ENCODE assay signal across 1 cellular context in genomic region chr19:18910010-18910409, GRCh38.
TF ChIP-seq lines count a peak whose summit lies in the region.

No MANE protein-coding gene starts in this region.

TF ChIP-seq in HepG2, 621 proteins besides CTCF, POLR2A, EP300 and RAD21:
- TF ChIP-seq AGO2 (optimal IDR thresholded peaks at IDR 0.05; ENCODE audit: low read depth, low read length) (peak; percentile 52), ZNF460 (CRISPR knock-in tag; IDR thresholded peaks at IDR 0.05; ENCODE audit: borderline replicate concordance) (no peak), RBFOX2 (IDR thresholded peaks at IDR 0.05; ENCODE audit: low read depth, low read length) (0 out of 2 replicates have a peak, but pooled peaks have one; percentile 29)
TF ChIP-seq in HepG2: peak in this region for 2.
